Comparison of ENCODE assay signal across 8 cellular contexts in genomic region chr13:110711778-110712070, GRCh38. TPM values are rescaled to one million over a fixed set of nuclear protein-coding genes. Genes with fewer than 3 reads are reported as not detected.
DNase-seq lines count a peak whose midpoint lies in the region; ATAC-seq and TF ChIP-seq lines count a peak whose summit lies in the region.

No MANE protein-coding gene starts in this region.

- WGBS in testis, 2 donors: 1% methylated on average over 6 of the region's 6 CpGs

- ATAC-seq in GM21723 (IDR thresholded peaks at IDR 0.05; ENCODE audit: unreplicated experiment): no peak

- peaks cover 13% of the 10 kb centered on the region for H3K4me1 ChIP-seq in testis

- H3K27ac ChIP-seq in angular gyrus (ENCODE audit: low read depth, low read length): peak overlapping the region; percentile 98
- peak overlapping the region; percentile 99 to 100 for H3K27ac ChIP-seq in testis

- no peak for TF ChIP-seq POLR2A in testis (IDR thresholded peaks at IDR 0.05)

- TF ChIP-seq CTCF in AG09309 (IDR thresholded peaks at IDR 0.05; ENCODE audit: control insufficient read depth, insufficient read depth, low read depth, low read length, missing control alignments): no peak
- TF ChIP-seq CTCF in testis (IDR thresholded peaks at IDR 0.05): no peak

- H3K36me3 ChIP-seq in testis (ENCODE audit: low read depth, missing control alignments): no peaks in the 10 kb centered on the region

- intact Hi-C loops in testis (cut with DNase I; ENCODE audit: low total_unique reads): loop anchor here (10.0 kb wide), 3 partner anchors 97 to 203 kb away; partner anchors contain the start of genes ANKRD10 and NAXD

- H3K4me3 ChIP-seq in AG09309 (ENCODE audit: control insufficient read depth, low read depth, low read length) (peak overlapping the region; percentile 94), testis (peak overlapping the region; percentile 67 to 99)

- no peaks in the 10 kb centered on the region for H3K9me3 ChIP-seq in testis

- H3K27me3 ChIP-seq in testis: no peaks in the 10 kb centered on the region

- DNase-seq in AG09309 (ENCODE audit: low read depth) (no peak), HK-2 (ENCODE audit: unreplicated experiment) (peak; percentile 10), kidney tubule cell (ENCODE audit: low spot score) (peak; percentile 49), testis (no peak), cortex of kidney (lab: John Stamatoyannopoulos, UW) (no peak), NCI-H2196 (lab: John Stamatoyannopoulos, UW; ENCODE audit: unreplicated experiment) (no peak)

RNA-seq across cellular contexts. Expression of gene ING1, which starts 1.8 kb away (rescaled TPM):
- total RNA-seq in testis: 10 to 100 TPM; 43.6 to 45.5 TPM
- 42.2 TPM for polyA plus RNA-seq in testis (ENCODE audit: insufficient read depth, low read depth, low replicate concordance)

RNA-seq across cellular contexts. Expression of gene CARS2, which starts 5.8 kb away (rescaled TPM):
- total RNA-seq in testis: 100 to 1,000 TPM; 100 to 116 TPM
- 60.4 TPM for polyA plus RNA-seq in testis (ENCODE audit: insufficient read depth, low read depth, low replicate concordance)

Comparison
In these comparisons a context has a peak if more than half of its experiments do, and no peak if none do; other contexts are left out.
1. DNase-seq: peak in HK-2 (single experiment) and kidney tubule cell (single experiment); none in AG09309 (single experiment), testis (single experiment), cortex of kidney (single experiment) and NCI-H2196 (single experiment).